Comparison of ENCODE assay signal across 1 cellular context in the genomic region with DNA sequence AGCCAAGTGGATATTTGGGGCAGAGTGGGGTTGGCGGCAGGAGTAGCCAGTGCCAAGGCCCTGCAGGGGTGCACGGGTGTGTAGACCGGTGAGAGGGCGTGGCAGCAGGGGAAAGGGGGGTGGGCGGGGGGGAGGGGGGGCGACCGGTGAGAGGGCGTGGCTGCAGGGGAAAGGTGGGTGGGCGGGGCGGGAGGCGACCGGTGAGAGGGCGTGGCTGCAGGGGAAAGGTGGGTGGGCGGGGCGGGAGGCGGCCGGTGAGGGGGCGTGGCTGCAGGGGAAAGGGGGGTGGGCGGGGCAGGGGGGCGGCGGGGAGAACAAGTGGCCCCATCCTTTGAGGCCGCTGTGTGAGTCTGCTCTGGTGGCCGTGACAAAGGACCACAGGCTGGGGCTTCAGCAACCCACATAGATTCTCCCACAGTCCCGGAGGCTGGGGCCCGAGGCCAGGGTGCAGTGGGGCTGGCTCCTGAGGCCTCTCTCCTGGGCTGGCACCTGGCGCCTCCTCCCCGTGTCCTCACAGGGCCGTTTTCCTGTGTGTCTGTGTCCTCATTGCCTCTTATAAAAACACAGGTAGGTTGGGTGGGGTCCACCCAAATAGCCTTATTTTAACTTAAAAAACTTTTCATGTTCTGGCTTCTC.
TF ChIP-seq lines count a peak whose summit lies in the region.

No MANE protein-coding gene starts in this region.

TF ChIP-seq in K562, 482 proteins besides CTCF, POLR2A, EP300 and RAD21:
- no peak for TF ChIP-seq NCOA6 (IDR thresholded peaks at IDR 0.05)
- TF ChIP-seq RB1 (IDR thresholded peaks at IDR 0.05; ENCODE audit: low read depth): 0 out of 2 replicates have a peak, but pooled peaks have one; percentile 21
- TF ChIP-seq, protein P1, sequence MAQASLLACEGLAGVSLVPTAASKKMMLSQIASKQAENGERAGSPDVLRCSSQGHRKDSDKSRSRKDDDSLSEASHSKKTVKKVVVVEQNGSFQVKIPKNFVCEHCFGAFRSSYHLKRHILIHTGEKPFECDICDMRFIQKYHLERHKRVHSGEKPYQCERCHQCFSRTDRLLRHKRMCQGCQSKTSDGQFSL (CRISPR knock-in tag; IDR thresholded peaks at IDR 0.05): no peak
- TF ChIP-seq, protein P1 (tag; IDR thresholded peaks at IDR 0.05): 0 out of 4 replicates have a peak, but pooled peaks of 1 of the 2 experiments have one; percentile 23
- peak; percentile 38; the same call in 1 of the 2 replicates for TF ChIP-seq ZBTB7A (IDR thresholded peaks at IDR 0.05; ENCODE audit: borderline replicate concordance, control insufficient read depth, low read depth, low read length)
- TF ChIP-seq NFXL1 (CRISPR knock-in tag; IDR thresholded peaks at IDR 0.05): no peak
- no peak for TF ChIP-seq TSC22D4 (tag; IDR thresholded peaks at IDR 0.05)
- TF ChIP-seq, protein P2, sequence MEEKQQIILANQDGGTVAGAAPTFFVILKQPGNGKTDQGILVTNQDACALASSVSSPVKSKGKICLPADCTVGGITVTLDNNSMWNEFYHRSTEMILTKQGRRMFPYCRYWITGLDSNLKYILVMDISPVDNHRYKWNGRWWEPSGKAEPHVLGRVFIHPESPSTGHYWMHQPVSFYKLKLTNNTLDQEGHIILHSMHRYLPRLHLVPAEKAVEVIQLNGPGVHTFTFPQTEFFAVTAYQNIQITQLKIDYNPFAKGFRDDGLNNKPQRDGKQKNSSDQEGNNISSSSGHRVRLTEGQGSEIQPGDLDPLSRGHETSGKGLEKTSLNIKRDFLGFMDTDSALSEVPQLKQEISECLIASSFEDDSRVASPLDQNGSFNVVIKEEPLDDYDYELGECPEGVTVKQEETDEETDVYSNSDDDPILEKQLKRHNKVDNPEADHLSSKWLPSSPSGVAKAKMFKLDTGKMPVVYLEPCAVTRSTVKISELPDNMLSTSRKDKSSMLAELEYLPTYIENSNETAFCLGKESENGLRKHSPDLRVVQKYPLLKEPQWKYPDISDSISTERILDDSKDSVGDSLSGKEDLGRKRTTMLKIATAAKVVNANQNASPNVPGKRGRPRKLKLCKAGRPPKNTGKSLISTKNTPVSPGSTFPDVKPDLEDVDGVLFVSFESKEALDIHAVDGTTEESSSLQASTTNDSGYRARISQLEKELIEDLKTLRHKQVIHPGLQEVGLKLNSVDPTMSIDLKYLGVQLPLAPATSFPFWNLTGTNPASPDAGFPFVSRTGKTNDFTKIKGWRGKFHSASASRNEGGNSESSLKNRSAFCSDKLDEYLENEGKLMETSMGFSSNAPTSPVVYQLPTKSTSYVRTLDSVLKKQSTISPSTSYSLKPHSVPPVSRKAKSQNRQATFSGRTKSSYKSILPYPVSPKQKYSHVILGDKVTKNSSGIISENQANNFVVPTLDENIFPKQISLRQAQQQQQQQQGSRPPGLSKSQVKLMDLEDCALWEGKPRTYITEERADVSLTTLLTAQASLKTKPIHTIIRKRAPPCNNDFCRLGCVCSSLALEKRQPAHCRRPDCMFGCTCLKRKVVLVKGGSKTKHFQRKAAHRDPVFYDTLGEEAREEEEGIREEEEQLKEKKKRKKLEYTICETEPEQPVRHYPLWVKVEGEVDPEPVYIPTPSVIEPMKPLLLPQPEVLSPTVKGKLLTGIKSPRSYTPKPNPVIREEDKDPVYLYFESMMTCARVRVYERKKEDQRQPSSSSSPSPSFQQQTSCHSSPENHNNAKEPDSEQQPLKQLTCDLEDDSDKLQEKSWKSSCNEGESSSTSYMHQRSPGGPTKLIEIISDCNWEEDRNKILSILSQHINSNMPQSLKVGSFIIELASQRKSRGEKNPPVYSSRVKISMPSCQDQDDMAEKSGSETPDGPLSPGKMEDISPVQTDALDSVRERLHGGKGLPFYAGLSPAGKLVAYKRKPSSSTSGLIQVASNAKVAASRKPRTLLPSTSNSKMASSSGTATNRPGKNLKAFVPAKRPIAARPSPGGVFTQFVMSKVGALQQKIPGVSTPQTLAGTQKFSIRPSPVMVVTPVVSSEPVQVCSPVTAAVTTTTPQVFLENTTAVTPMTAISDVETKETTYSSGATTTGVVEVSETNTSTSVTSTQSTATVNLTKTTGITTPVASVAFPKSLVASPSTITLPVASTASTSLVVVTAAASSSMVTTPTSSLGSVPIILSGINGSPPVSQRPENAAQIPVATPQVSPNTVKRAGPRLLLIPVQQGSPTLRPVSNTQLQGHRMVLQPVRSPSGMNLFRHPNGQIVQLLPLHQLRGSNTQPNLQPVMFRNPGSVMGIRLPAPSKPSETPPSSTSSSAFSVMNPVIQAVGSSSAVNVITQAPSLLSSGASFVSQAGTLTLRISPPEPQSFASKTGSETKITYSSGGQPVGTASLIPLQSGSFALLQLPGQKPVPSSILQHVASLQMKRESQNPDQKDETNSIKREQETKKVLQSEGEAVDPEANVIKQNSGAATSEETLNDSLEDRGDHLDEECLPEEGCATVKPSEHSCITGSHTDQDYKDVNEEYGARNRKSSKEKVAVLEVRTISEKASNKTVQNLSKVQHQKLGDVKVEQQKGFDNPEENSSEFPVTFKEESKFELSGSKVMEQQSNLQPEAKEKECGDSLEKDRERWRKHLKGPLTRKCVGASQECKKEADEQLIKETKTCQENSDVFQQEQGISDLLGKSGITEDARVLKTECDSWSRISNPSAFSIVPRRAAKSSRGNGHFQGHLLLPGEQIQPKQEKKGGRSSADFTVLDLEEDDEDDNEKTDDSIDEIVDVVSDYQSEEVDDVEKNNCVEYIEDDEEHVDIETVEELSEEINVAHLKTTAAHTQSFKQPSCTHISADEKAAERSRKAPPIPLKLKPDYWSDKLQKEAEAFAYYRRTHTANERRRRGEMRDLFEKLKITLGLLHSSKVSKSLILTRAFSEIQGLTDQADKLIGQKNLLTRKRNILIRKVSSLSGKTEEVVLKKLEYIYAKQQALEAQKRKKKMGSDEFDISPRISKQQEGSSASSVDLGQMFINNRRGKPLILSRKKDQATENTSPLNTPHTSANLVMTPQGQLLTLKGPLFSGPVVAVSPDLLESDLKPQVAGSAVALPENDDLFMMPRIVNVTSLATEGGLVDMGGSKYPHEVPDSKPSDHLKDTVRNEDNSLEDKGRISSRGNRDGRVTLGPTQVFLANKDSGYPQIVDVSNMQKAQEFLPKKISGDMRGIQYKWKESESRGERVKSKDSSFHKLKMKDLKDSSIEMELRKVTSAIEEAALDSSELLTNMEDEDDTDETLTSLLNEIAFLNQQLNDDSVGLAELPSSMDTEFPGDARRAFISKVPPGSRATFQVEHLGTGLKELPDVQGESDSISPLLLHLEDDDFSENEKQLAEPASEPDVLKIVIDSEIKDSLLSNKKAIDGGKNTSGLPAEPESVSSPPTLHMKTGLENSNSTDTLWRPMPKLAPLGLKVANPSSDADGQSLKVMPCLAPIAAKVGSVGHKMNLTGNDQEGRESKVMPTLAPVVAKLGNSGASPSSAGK (IDR thresholded peaks at IDR 0.05): no peak
- TF ChIP-seq, protein P3, sequence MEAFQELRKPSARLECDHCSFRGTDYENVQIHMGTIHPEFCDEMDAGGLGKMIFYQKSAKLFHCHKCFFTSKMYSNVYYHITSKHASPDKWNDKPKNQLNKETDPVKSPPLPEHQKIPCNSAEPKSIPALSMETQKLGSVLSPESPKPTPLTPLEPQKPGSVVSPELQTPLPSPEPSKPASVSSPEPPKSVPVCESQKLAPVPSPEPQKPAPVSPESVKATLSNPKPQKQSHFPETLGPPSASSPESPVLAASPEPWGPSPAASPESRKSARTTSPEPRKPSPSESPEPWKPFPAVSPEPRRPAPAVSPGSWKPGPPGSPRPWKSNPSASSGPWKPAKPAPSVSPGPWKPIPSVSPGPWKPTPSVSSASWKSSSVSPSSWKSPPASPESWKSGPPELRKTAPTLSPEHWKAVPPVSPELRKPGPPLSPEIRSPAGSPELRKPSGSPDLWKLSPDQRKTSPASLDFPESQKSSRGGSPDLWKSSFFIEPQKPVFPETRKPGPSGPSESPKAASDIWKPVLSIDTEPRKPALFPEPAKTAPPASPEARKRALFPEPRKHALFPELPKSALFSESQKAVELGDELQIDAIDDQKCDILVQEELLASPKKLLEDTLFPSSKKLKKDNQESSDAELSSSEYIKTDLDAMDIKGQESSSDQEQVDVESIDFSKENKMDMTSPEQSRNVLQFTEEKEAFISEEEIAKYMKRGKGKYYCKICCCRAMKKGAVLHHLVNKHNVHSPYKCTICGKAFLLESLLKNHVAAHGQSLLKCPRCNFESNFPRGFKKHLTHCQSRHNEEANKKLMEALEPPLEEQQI (IDR thresholded peaks at IDR 0.05): no peak
- TF ChIP-seq SPI1 (IDR thresholded peaks at IDR 0.05; ENCODE audit: borderline replicate concordance, low read depth, low read length): no peak
- no peak for TF ChIP-seq HMG20B (CRISPR knock-in tag; IDR thresholded peaks at IDR 0.05)
- no peak for TF ChIP-seq ARID2 (IDR thresholded peaks at IDR 0.05)
- TF ChIP-seq, protein P4, sequence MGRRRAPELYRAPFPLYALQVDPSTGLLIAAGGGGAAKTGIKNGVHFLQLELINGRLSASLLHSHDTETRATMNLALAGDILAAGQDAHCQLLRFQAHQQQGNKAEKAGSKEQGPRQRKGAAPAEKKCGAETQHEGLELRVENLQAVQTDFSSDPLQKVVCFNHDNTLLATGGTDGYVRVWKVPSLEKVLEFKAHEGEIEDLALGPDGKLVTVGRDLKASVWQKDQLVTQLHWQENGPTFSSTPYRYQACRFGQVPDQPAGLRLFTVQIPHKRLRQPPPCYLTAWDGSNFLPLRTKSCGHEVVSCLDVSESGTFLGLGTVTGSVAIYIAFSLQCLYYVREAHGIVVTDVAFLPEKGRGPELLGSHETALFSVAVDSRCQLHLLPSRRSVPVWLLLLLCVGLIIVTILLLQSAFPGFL (CRISPR knock-in tag; IDR thresholded peaks at IDR 0.05): no peak
- no peak for TF ChIP-seq HLTF (IDR thresholded peaks at IDR 0.05)
- 0 out of 4 replicates have a peak, but pooled peaks of 1 of the 2 experiments have one; percentile 22 for TF ChIP-seq MAZ (CRISPR knock-in tag; conservative IDR thresholded peaks at IDR 0.05 in 1 of 2, IDR thresholded peaks at IDR 0.05 in 1 of 2)
- TF ChIP-seq SMARCB1 (IDR thresholded peaks at IDR 0.05; ENCODE audit: insufficient read length, low read depth): no peak
- TF ChIP-seq PCBP1 (IDR thresholded peaks at IDR 0.05; ENCODE audit: low read depth, low read length, poor library complexity, severe bottlenecking): peak; percentile 29
- TF ChIP-seq, protein P5, sequence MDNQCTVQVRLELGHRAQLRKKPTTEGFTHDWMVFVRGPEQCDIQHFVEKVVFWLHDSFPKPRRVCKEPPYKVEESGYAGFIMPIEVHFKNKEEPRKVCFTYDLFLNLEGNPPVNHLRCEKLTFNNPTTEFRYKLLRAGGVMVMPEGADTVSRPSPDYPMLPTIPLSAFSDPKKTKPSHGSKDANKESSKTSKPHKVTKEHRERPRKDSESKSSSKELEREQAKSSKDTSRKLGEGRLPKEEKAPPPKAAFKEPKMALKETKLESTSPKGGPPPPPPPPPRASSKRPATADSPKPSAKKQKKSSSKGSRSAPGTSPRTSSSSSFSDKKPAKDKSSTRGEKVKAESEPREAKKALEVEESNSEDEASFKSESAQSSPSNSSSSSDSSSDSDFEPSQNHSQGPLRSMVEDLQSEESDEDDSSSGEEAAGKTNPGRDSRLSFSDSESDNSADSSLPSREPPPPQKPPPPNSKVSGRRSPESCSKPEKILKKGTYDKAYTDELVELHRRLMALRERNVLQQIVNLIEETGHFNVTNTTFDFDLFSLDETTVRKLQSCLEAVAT (IDR thresholded peaks at IDR 0.05): no peak
- TF ChIP-seq SP1 (CRISPR knock-in tag; IDR thresholded peaks at IDR 0.05): peak; percentile 46; the same call in 1 of the 2 replicates
- TF ChIP-seq, protein P6, sequence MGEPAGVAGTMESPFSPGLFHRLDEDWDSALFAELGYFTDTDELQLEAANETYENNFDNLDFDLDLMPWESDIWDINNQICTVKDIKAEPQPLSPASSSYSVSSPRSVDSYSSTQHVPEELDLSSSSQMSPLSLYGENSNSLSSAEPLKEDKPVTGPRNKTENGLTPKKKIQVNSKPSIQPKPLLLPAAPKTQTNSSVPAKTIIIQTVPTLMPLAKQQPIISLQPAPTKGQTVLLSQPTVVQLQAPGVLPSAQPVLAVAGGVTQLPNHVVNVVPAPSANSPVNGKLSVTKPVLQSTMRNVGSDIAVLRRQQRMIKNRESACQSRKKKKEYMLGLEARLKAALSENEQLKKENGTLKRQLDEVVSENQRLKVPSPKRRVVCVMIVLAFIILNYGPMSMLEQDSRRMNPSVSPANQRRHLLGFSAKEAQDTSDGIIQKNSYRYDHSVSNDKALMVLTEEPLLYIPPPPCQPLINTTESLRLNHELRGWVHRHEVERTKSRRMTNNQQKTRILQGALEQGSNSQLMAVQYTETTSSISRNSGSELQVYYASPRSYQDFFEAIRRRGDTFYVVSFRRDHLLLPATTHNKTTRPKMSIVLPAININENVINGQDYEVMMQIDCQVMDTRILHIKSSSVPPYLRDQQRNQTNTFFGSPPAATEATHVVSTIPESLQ (CRISPR knock-in tag; IDR thresholded peaks at IDR 0.05): no peak
- no peak for TF ChIP-seq ZNF766 (CRISPR knock-in tag; conservative IDR thresholded peaks at IDR 0.05)
- peak; percentile 26; the same call in 1 of the 2 replicates for TF ChIP-seq EGR1 (conservative IDR thresholded peaks at IDR 0.05)
- TF ChIP-seq, protein P7, sequence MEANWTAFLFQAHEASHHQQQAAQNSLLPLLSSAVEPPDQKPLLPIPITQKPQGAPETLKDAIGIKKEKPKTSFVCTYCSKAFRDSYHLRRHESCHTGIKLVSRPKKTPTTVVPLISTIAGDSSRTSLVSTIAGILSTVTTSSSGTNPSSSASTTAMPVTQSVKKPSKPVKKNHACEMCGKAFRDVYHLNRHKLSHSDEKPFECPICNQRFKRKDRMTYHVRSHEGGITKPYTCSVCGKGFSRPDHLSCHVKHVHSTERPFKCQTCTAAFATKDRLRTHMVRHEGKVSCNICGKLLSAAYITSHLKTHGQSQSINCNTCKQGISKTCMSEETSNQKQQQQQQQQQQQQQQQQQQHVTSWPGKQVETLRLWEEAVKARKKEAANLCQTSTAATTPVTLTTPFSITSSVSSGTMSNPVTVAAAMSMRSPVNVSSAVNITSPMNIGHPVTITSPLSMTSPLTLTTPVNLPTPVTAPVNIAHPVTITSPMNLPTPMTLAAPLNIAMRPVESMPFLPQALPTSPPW (CRISPR knock-in tag; IDR thresholded peaks at IDR 0.05): peak; percentile 84
- TF ChIP-seq HSF4 (CRISPR knock-in tag; IDR thresholded peaks at IDR 0.05; ENCODE audit: borderline replicate concordance): no peak
- TF ChIP-seq, protein P8, sequence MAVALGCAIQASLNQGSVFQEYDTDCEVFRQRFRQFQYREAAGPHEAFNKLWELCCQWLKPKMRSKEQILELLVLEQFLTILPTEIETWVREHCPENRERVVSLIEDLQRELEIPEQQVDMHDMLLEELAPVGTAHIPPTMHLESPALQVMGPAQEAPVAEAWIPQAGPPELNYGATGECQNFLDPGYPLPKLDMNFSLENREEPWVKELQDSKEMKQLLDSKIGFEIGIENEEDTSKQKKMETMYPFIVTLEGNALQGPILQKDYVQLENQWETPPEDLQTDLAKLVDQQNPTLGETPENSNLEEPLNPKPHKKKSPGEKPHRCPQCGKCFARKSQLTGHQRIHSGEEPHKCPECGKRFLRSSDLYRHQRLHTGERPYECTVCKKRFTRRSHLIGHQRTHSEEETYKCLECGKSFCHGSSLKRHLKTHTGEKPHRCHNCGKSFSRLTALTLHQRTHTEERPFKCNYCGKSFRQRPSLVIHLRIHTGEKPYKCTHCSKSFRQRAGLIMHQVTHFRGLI (CRISPR knock-in tag; IDR thresholded peaks at IDR 0.05): no peak
- no peak for TF ChIP-seq MXI1 (IDR thresholded peaks at IDR 0.05; ENCODE audit: low read depth, low read length)
- TF ChIP-seq ZNF124 (CRISPR knock-in tag; IDR thresholded peaks at IDR 0.05): no peak
- TF ChIP-seq PTBP1 (IDR thresholded peaks at IDR 0.05; ENCODE audit: low read depth, low read length): no peak
